ENCODE assay signal across 19 cellular contexts in the genomic region with DNA sequence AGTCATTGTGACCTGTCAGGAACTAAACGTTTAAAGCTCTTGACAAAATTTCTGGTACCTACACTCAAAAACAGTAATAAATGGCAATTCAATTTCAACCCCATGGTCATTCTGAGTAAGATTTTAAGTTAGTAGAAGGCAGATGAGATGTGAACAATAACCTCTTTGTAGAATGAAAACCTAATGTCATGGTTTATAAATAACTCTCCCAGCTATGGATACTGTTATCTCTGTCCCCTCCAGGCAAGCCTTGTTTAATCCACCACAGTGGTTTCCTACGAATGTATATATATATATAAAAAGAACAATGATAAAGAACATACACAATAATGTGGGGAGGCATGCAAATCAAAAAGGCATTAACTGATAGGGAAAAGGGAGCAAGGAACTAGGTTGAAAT.
"Had no signal": no experiment of that assay in that cellular context is flagged by ENCODE, and none has a peak within 500 bp of the region (broad histone marks: within the 10 kb centered on the region; RNA-seq: fewer than 3 reads in every experiment).

No MANE protein-coding gene starts in this region.

- H3K27ac Mint-ChIP-seq: activated CD4-positive, alpha-beta memory T cell treated with anti-CD3 and anti-CD28 coated beads for 36 hours; activated CD4-positive, alpha-beta T cell treated with anti-CD3 and anti-CD28 coated beads for 36 hours; activated CD4-positive, alpha-beta T cell treated with anti-CD3 and anti-CD28 coated beads, Interleukin-2, amount 10 ng/mL, durations not matched to agents 24 days and 14 days; activated naive CD8-positive, alpha-beta T cell; activated T-cell treated with anti-CD3 and anti-CD28 coated beads, Interleukin-2, amount 50 U/mL, for 24 hours; activated T-cell treated with anti-CD3 and anti-CD28 coated beads, Interleukin-2, amount 50 U/mL, for 72 hours; dendritic cell treated with granulocyte-macrophage colony-stimulating factor and Interleukin-4, amounts not matched to agents 40 ng/mL and 50 ng/mL, for 4 days had no signal

- DNase-seq: activated CD4-positive, alpha-beta T cell treated with anti-CD3 and anti-CD28 coated beads, Interleukin-2, amount 10 ng/mL, durations not matched to agents 24 days and 14 days; activated CD4-positive, CD25-positive, alpha-beta regulatory T cell; activated CD4-positive, CD25-positive, alpha-beta regulatory T cell treated with anti-CD3 and anti-CD28 coated beads, Interleukin-2, amount 50 U/mL, for 72 hours; activated CD8-positive, alpha-beta memory T cell treated with anti-CD3 and anti-CD28 coated beads, Interleukin-2, amount 50 U/mL, for 48 hours; activated effector memory CD4-positive, alpha-beta T cell treated with Interleukin-2 at 50 U/mL for 16 hours; activated gamma-delta T cell treated with Interleukin-2 at 50 U/mL for 16 hours; activated naive CD4-positive, alpha-beta T cell treated with anti-CD3 and anti-CD28 coated beads, Interleukin-2, amount 50 U/mL, for 16 hours; activated naive CD4-positive, alpha-beta T cell treated with Interleukin-2 at 50 U/mL for 16 hours; activated T-cell treated with anti-CD3 and anti-CD28 coated beads for 4 hours; activated T-cell treated with anti-CD3 and anti-CD28 coated beads, Interleukin-2, amount 50 U/mL, for 24 hours; activated T-cell treated with anti-CD3 and anti-CD28 coated beads, Interleukin-2, amount 50 U/mL, for 72 hours; amniotic stem cell; effector memory CD8-positive, alpha-beta T cell; esophagus squamous epithelium had no signal

- H3K36me3 Mint-ChIP-seq: activated CD4-positive, alpha-beta memory T cell treated with anti-CD3 and anti-CD28 coated beads for 36 hours; activated naive CD8-positive, alpha-beta T cell had no signal

- H3K4me3 Mint-ChIP-seq: activated CD4-positive, alpha-beta memory T cell treated with anti-CD3 and anti-CD28 coated beads for 36 hours; activated CD4-positive, alpha-beta T cell treated with anti-CD3 and anti-CD28 coated beads for 36 hours; activated CD4-positive, alpha-beta T cell treated with anti-CD3 and anti-CD28 coated beads, Interleukin-2, amount 10 ng/mL, durations not matched to agents 24 days and 14 days; activated naive CD8-positive, alpha-beta T cell; activated T-cell treated with anti-CD3 and anti-CD28 coated beads, Interleukin-2, amount 50 U/mL, for 24 hours; activated T-cell treated with anti-CD3 and anti-CD28 coated beads, Interleukin-2, amount 50 U/mL, for 72 hours; central memory CD8-positive, alpha-beta T cell; dendritic cell treated with granulocyte-macrophage colony-stimulating factor and Interleukin-4, amounts not matched to agents 40 ng/mL and 50 ng/mL, for 4 days; effector memory CD8-positive, alpha-beta T cell had no signal

- H3K4me1 Mint-ChIP-seq: activated CD4-positive, alpha-beta T cell treated with anti-CD3 and anti-CD28 coated beads for 36 hours; activated CD4-positive, alpha-beta T cell treated with anti-CD3 and anti-CD28 coated beads, Interleukin-2, amount 10 ng/mL, durations not matched to agents 24 days and 14 days; central memory CD8-positive, alpha-beta T cell had no signal

- H3K9me3 Mint-ChIP-seq: activated CD4-positive, alpha-beta memory T cell treated with anti-CD3 and anti-CD28 coated beads for 36 hours; activated CD4-positive, alpha-beta T cell treated with anti-CD3 and anti-CD28 coated beads, Interleukin-2, amount 10 ng/mL, durations not matched to agents 24 days and 14 days; activated T-cell treated with anti-CD3 and anti-CD28 coated beads, Interleukin-2, amount 50 U/mL, for 24 hours; activated T-cell treated with anti-CD3 and anti-CD28 coated beads, Interleukin-2, amount 50 U/mL, for 72 hours; central memory CD8-positive, alpha-beta T cell; dendritic cell treated with granulocyte-macrophage colony-stimulating factor and Interleukin-4, amounts not matched to agents 40 ng/mL and 50 ng/mL, for 4 days; effector memory CD8-positive, alpha-beta T cell had no signal

- ATAC-seq: effector memory CD8-positive, alpha-beta T cell had no signal
